In the genomic region with DNA sequence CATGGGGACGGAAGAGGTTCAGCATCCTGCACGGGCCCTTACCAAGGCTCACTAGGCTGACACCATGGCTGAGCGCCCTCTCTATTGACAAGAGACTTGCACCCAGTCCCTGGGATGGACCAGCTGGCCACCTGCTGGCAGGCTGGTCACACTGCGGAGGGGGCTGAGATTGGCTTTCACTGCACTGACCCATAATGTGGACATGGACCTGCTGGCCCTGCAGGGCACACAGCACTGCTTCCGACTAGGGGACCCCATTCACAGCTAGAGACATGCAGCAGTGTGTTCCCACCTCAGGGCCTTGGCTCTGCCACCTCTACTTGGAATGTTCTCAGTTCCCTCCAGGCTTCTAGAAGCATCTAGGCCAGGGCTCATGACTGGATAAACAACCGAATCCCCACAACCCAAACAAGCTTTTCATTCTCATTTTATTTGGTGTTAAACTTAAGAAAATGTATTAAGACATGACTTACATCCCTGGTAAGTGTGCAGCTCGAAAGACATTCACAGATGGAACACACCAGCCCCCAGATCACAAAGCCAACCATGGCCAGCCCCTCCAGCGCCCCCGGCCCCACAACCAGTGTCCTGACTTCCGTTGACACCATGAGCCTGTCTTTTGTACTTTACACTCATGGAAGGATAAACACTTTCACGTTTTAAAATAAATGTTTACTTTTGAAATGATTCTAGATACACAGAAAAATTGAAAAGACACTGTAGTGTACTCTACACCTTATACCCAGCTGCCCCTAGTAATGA, we compare ENCODE assay signal across 9 cellular contexts. TPM values are rescaled to one million over a fixed set of nuclear protein-coding genes. Genes with fewer than 3 reads are reported as not detected.
DNase-seq lines count a peak whose midpoint lies in the region; ATAC-seq and TF ChIP-seq lines count a peak whose summit lies in the region.
"Had no signal": no experiment of that assay in that cellular context is flagged by ENCODE, and none has a peak within 500 bp of the region (broad histone marks: within the 10 kb centered on the region; RNA-seq: fewer than 3 reads in every experiment).

No MANE protein-coding gene starts in this region.

- H3K4me3 Mint-ChIP-seq in natural killer cell = no peak overlapping the region

- no peaks in the 10 kb centered on the region for H3K27me3 ChIP-seq in transverse colon

- H3K36me3 Mint-ChIP-seq in natural killer cell = no peaks in the 10 kb centered on the region

- no peaks in the 10 kb centered on the region for H3K9me3 Mint-ChIP-seq in natural killer cell

- 43 to 63% methylated on average over 5 to 11 of the region's 11 CpGs for WGBS in transverse colon (ENCODE audit: low coverage in 1 of 2), 2 donors

- intact Hi-C loops in natural killer cell (cut with micrococcal nuclease) = loop anchor here (2.0 to 5.0 kb wide), 2 partner anchors 177 to 202 kb away; no protein-coding TSS in a partner anchor
- intact Hi-C loops in transverse colon (cut with DNase I; ENCODE audit: low total_unique reads) = loop anchor here (10.0 kb wide), 1 partner anchor 180 kb away; no protein-coding TSS in a partner anchor

- H3K4me1 Mint-ChIP-seq in natural killer cell = no peaks in the 10 kb centered on the region

- H3K36me3 ChIP-seq in transverse colon = no peaks in the 10 kb centered on the region

- no peak overlapping the region for H3K27ac ChIP-seq in transverse colon
- H3K27ac ChIP-seq: SK-N-MC had no signal

- DNase-seq in DMS53 (lab: John Stamatoyannopoulos, UW) (peak; percentile 86), LHCN-M2 (ENCODE audit: low read depth) (peak; percentile 47), epidermal melanocyte (ENCODE audit: insufficient read length, low spot score) (peak; percentile 65), natural killer cell (peak; percentile 39), transverse colon (peak; percentile 63)
- peak; percentile 60 to 70 for DNase-seq in activated CD4-positive, alpha-beta T cell treated with anti-CD3 and anti-CD28 coated beads, Interleukin-2, amount 50 U/mL, for 48 hours

- TF ChIP-seq EP300 in transverse colon (IDR thresholded peaks at IDR 0.05; ENCODE audit: low read depth) = no peak

- in situ Hi-C loops in transverse colon (cut with MboI; ENCODE audit: low pct_ligation_motif_present in 1 of 4, low pct_unique_long_range_greater_than_20kb in 1 of 4, low sequenced_read_pairs in 3 of 4) = loop anchor here in 2 of 4 donors (25.0 kb wide), 1 partner anchor 182 kb away; the partner anchor contains the start of gene UQCRHL (in 2 of the 2)

- no peaks in the 10 kb centered on the region for H3K9me3 ChIP-seq in transverse colon

- H3K27ac Mint-ChIP-seq in natural killer cell = no peak overlapping the region

- no peak for TF ChIP-seq POLR2A in transverse colon (IDR thresholded peaks at IDR 0.05)

- ATAC-seq in natural killer cell (peak; percentile 45 to 80 (median 75)), GM19324 (IDR thresholded peaks at IDR 0.05; ENCODE audit: low FRiP score, unreplicated experiment) (no peak), GM18511 (IDR thresholded peaks at IDR 0.05; ENCODE audit: unreplicated experiment) (no peak)

- no peak overlapping the region for H3K4me3 ChIP-seq in transverse colon
- H3K4me3 ChIP-seq: SK-N-MC had no signal

- H3K27me3 Mint-ChIP-seq in natural killer cell (ENCODE audit: low read depth in 2 of 2) = peaks cover 7 to 13% of the 10 kb centered on the region in 2 donors

- TF ChIP-seq CTCF in natural killer cell (IDR thresholded peaks at IDR 0.05) = peak; percentile 43
- TF ChIP-seq CTCF in transverse colon (IDR thresholded peaks at IDR 0.05) = peak; percentile 68 to 83 (median 79)

- no peaks in the 10 kb centered on the region for H3K4me1 ChIP-seq in transverse colon

RNA-seq across cellular contexts. Expression of gene SRARP, which starts 9.3 kb away (rescaled TPM):
- total RNA-seq in LHCN-M2 (2014; rRNA removed) (not detected in 2 replicates), natural killer cell (not detected), transverse colon (not detected)
- polyA plus RNA-seq in LHCN-M2 (2012) = not detected

RNA-seq across cellular contexts. Expression of gene ZBTB17, which starts 18.9 kb away (rescaled TPM):
- 37.0 and 44.4 TPM in 2 replicates for total RNA-seq in LHCN-M2 (2014; rRNA removed)
- 26.2 TPM for polyA plus RNA-seq in LHCN-M2 (2012)
- total RNA-seq in natural killer cell = 100 to 1,000 TPM in 1 of 3 donors, 10 to 100 TPM in 2; 86.0 to 100 (median 86.9) TPM
- total RNA-seq in transverse colon = 100 to 1,000 TPM in 1 of 4 donors, 10 to 100 TPM in 3; 33.3 to 113 (median 50.5) TPM

RNA-seq across cellular contexts. Expression of gene HSPB7, which starts 23.1 kb away (rescaled TPM):
- 3.2 and 3.3 TPM in 2 replicates for total RNA-seq in LHCN-M2 (2014; rRNA removed)
- polyA plus RNA-seq in LHCN-M2 (2012) = 63.5 TPM
- total RNA-seq in natural killer cell = not detected
- 10 to 100 TPM in 2 of 4 donors, 1 to 10 TPM in 2; 6.0 to 63.1 (median 9.2) TPM for total RNA-seq in transverse colon

RNA-seq across cellular contexts. Expression of gene CLCNKA, which starts 27.1 kb away (rescaled TPM):
- total RNA-seq in LHCN-M2 (2014; rRNA removed) (not detected in 2 replicates), natural killer cell (under 1 TPM in 2 of 3 donors, not detected in 1; 0.16 to 0.33 TPM), transverse colon (10 to 100 TPM in 1 of 4 donors, under 1 TPM in 2, not detected in 1; 0.68 to 21.7 (median 0.79) TPM)
- 0.04 TPM for polyA plus RNA-seq in LHCN-M2 (2012)

RNA-seq across cellular contexts. Expression of gene CLCNKB, which starts 48.8 kb away (rescaled TPM):
- total RNA-seq in LHCN-M2 (2014; rRNA removed) (not detected in 2 replicates), natural killer cell (not detected), transverse colon (1 to 10 TPM in 1 of 4 donors, under 1 TPM in 1, not detected in 2; 0.48 to 1.1 TPM)
- 0.26 TPM for polyA plus RNA-seq in LHCN-M2 (2012)

Comparison
In these comparisons a context has a peak if more than half of its experiments do, and no peak if none do; other contexts are left out.
1. ATAC-seq: peak in natural killer cell (3 of 3); none in GM19324 (single experiment) and GM18511 (single experiment).
2. Peak in every context shown above with its lines, with median percentiles within 50 percentile points of each other: DNase-seq.